In the genomic region with DNA sequence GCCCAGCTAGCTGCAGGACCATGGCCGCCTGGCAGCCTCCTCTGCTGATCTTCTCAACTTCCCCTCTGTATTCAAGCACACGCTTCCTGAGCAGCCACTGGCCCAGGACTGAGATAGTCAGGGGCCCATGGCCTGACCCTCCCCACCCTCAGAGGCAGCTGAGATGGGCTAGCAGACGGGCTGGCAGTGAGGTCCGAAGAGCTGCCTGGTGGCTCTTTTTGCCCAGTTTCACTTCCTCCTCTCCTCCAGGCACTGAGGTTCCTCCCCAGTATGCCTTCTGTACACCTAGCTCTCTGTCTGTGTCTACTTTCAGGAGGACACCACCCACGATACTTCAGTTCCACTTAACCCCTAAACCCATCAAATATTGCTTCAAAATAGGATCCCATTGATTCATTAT, we compare ENCODE assay signal across 11 cellular contexts.
DNase-seq lines count a peak whose midpoint lies in the region; ATAC-seq and TF ChIP-seq lines count a peak whose summit lies in the region.
"Had no signal": no experiment of that assay in that cellular context is flagged by ENCODE, and none has a peak within 500 bp of the region (broad histone marks: within the 10 kb centered on the region; RNA-seq: fewer than 3 reads in every experiment).

No MANE protein-coding gene starts in this region.

- H2BK12ac ChIP-seq in trophoblast cell (ENCODE audit: low read length), result no peak overlapping the region

- H3K9ac ChIP-seq in trophoblast cell (ENCODE audit: low read length), result no peak overlapping the region

- H3K4me3 ChIP-seq in trophoblast cell (ENCODE audit: low read depth, low read length) (no peak overlapping the region), tibial artery (no peak overlapping the region)
- H3K4me3 ChIP-seq: SJSA1 had no signal

- no peak overlapping the region for H3K27ac ChIP-seq in trophoblast cell (ENCODE audit: low read depth, low read length)
- peak overlapping the region in 1 of 2 donors; percentile 72 for H3K27ac ChIP-seq in tibial artery
- H3K27ac ChIP-seq: foreskin keratinocyte, SJSA1 had no signal

- no peak overlapping the region for H3K4me3 Mint-ChIP-seq in T-helper 2 cell treated with Interferon-gamma antibody and Interleukin-4, amounts not matched to agents 5 μg/mL and 100 μg/mL, for 36 hours

- no peak overlapping the region for H2BK120ac ChIP-seq in trophoblast cell (ENCODE audit: insufficient read depth, low read length, poor library complexity)

- H4K12ac ChIP-seq in trophoblast cell (ENCODE audit: low read depth, low read length), result no peak overlapping the region

- no peak overlapping the region for H3K18ac ChIP-seq in trophoblast cell (ENCODE audit: low read length)

- H3K36me3 ChIP-seq in trophoblast cell (ENCODE audit: control insufficient read depth in 1 of 2, insufficient read depth in 2 of 2, low read length in 2 of 2) (no peaks in the 10 kb centered on the region), tibial artery (no peaks in the 10 kb centered on the region)
- H3K36me3 ChIP-seq: SJSA1 had no signal

- no CpG with 5 or more reads among the region's 5 CpGs for WGBS in trophoblast cell (ENCODE audit: extremely low coverage, insufficient coverage, insufficient read length)

- no peak overlapping the region for H3K4me2 ChIP-seq in trophoblast cell (ENCODE audit: low read length)

- no peaks in the 10 kb centered on the region for H3K9me3 Mint-ChIP-seq in T-helper 2 cell treated with Interferon-gamma antibody and Interleukin-4, amounts not matched to agents 5 μg/mL and 100 μg/mL, for 36 hours

- H3K4ac ChIP-seq in trophoblast cell (ENCODE audit: low read depth, low read length), result no peak overlapping the region

- H3K4me1 ChIP-seq in trophoblast cell (ENCODE audit: control insufficient read depth in 1 of 2, insufficient read depth in 2 of 2, low read length in 2 of 2) (no peaks in the 10 kb centered on the region), tibial artery (peaks cover 0 to 51% (median 46%) of the 10 kb centered on the region in 4 donors)
- H3K4me1 ChIP-seq: foreskin keratinocyte, SJSA1 had no signal

- no peak overlapping the region for H2BK5ac ChIP-seq in trophoblast cell (ENCODE audit: low read depth, low read length, poor library complexity)

- no peaks in the 10 kb centered on the region for H3K36me3 Mint-ChIP-seq in T-helper 2 cell treated with Interferon-gamma antibody and Interleukin-4, amounts not matched to agents 5 μg/mL and 100 μg/mL, for 36 hours (ENCODE audit: low read depth)

- no peak overlapping the region for H4K8ac ChIP-seq in trophoblast cell (ENCODE audit: low read depth, low read length)

- no peaks in the 10 kb centered on the region for H3K79me2 ChIP-seq in trophoblast cell (ENCODE audit: control insufficient read depth, insufficient read depth, low read length, poor library complexity)

- no peak overlapping the region for H2AFZ ChIP-seq in trophoblast cell (ENCODE audit: insufficient read depth, low read length, poor library complexity)

- intact Hi-C loops in tibial artery (cut with DNase I; ENCODE audit: low total_unique reads), result no loop called here

- H3K79me1 ChIP-seq in trophoblast cell (ENCODE audit: low read length), result no peaks in the 10 kb centered on the region

- TF ChIP-seq CTCF in tibial artery (IDR thresholded peaks at IDR 0.05), result no peak

- no peaks in the 10 kb centered on the region for H3K4me1 Mint-ChIP-seq in T-helper 2 cell treated with Interferon-gamma antibody and Interleukin-4, amounts not matched to agents 5 μg/mL and 100 μg/mL, for 36 hours (ENCODE audit: low read depth)

- no peak overlapping the region for H4K91ac ChIP-seq in trophoblast cell (ENCODE audit: low read depth, low read length)

- no peak overlapping the region for H2AK5ac ChIP-seq in trophoblast cell (ENCODE audit: low read length)

- no peak overlapping the region for H3K23ac ChIP-seq in trophoblast cell (ENCODE audit: low read length)

- H3K27me3 Mint-ChIP-seq in T-helper 2 cell treated with Interferon-gamma antibody and Interleukin-4, amounts not matched to agents 5 μg/mL and 100 μg/mL, for 36 hours (ENCODE audit: low read depth), result no peaks in the 10 kb centered on the region

- ATAC-seq in GM18520 (IDR thresholded peaks at IDR 0.05; ENCODE audit: unreplicated experiment), result peak; percentile 93
- peak; percentile 84 for ATAC-seq in GM21526 (IDR thresholded peaks at IDR 0.05; ENCODE audit: low FRiP score, unreplicated experiment)
- peak; percentile 93 for ATAC-seq in HG03354 (IDR thresholded peaks at IDR 0.05; ENCODE audit: poor library complexity, severe bottlenecking, unreplicated experiment)
- ATAC-seq: foreskin keratinocyte had no signal

- DNase-seq in globus pallidus (ENCODE audit: low spot score) (peak; percentile 53), trophoblast cell (no peak), kidney tubule cell (ENCODE audit: low spot score) (no peak), tibial artery (no peak)
- no peak for DNase-seq in T-helper 2 cell treated with Interferon-gamma antibody and Interleukin-4, amounts not matched to agents 5 μg/mL and 100 μg/mL, for 36 hours (ENCODE audit: low spot score)
- DNase-seq: foreskin keratinocyte, NCI-H1092 had no signal

- H3K27me3 ChIP-seq in trophoblast cell (ENCODE audit: insufficient read depth, low read length), result no peaks in the 10 kb centered on the region
- peaks cover 0 to 7% of the 10 kb centered on the region in 2 donors for H3K27me3 ChIP-seq in tibial artery
- H3K27me3 ChIP-seq: SJSA1 had no signal

- no peak overlapping the region for H3K27ac Mint-ChIP-seq in T-helper 2 cell treated with Interferon-gamma antibody and Interleukin-4, amounts not matched to agents 5 μg/mL and 100 μg/mL, for 36 hours

- no peaks in the 10 kb centered on the region for H3K9me3 ChIP-seq in trophoblast cell (ENCODE audit: insufficient read depth, low read depth, low read length)
- no peaks in the 10 kb centered on the region for H3K9me3 ChIP-seq in tibial artery
- H3K9me3 ChIP-seq: SJSA1 had no signal

- H3K14ac ChIP-seq in trophoblast cell (ENCODE audit: low read length), result no peak overlapping the region
